30 cellular contexts compared by ENCODE assay signal in genomic region chr22:38419121-38419863, GRCh38. TPM values are rescaled to one million over a fixed set of nuclear protein-coding genes. Genes with fewer than 3 reads are reported as not detected.
DNase-seq lines count a peak whose midpoint lies in the region; ATAC-seq and TF ChIP-seq lines count a peak whose summit lies in the region.
"Had no signal": no experiment of that assay in that cellular context is flagged by ENCODE, and none has a peak within 500 bp of the region (broad histone marks: within the 10 kb centered on the region; RNA-seq: fewer than 3 reads in every experiment).

No MANE protein-coding gene starts in this region.

- H3K9me3 Mint-ChIP-seq in GM23338 (no peaks in the 10 kb centered on the region), glutamatergic neuron (ENCODE audit: unreplicated experiment) (peaks cover 5% of the 10 kb centered on the region), neural crest cell (no peaks in the 10 kb centered on the region)
- H3K9me3 Mint-ChIP-seq: activated CD4-positive, alpha-beta memory T cell treated with anti-CD3 and anti-CD28 coated beads, Interleukin-2, amount 10 ng/mL, durations not matched to agents 7 days and 5 days; activated naive CD4-positive, alpha-beta T cell treated with anti-CD3 and anti-CD28 coated beads, Interleukin-2, amount 50 U/mL, for 24 hours; activated T-helper 2 cell treated with anti-CD3 and anti-CD28 coated beads, Interferon-gamma antibody, Interleukin-2, Interleukin-4, amounts not matched to agents 10 μg/mL and 5 μg/mL and 100 μg/mL, durations not matched to agents 14 hours and 24 hours and 36 hours; effector memory CD8-positive, alpha-beta T cell; naive thymus-derived CD8-positive, alpha-beta T cell had no signal

- no peaks in the 10 kb centered on the region for H3K36me3 Mint-ChIP-seq in GM23338 (ENCODE audit: low read depth)
- H3K36me3 Mint-ChIP-seq in glutamatergic neuron (ENCODE audit: unreplicated experiment) = no peaks in the 10 kb centered on the region
- no peaks in the 10 kb centered on the region for H3K36me3 Mint-ChIP-seq in neural crest cell (ENCODE audit: low read depth)
- H3K36me3 Mint-ChIP-seq: activated naive CD4-positive, alpha-beta T cell treated with anti-CD3 and anti-CD28 coated beads, Interleukin-2, amount 50 U/mL, for 24 hours; naive thymus-derived CD8-positive, alpha-beta T cell had no signal

- H3K4me2 ChIP-seq in BLaER1 = peak overlapping the region; percentile 42; the same call in 1 of the 2 replicates
- H3K4me2 ChIP-seq in GM23338 = no peak overlapping the region

- H3K36me3 ChIP-seq in BLaER1 = no peaks in the 10 kb centered on the region
- H3K36me3 ChIP-seq in GM23338 (ENCODE audit: insufficient read depth) = no peaks in the 10 kb centered on the region
- H3K36me3 ChIP-seq: BE2C, esophagus muscularis mucosa, left lung, ovary, Peyer's patch, SJCRH30, upper lobe of left lung had no signal

- no peaks in the 10 kb centered on the region for H3K9me2 ChIP-seq in GM23338 (ENCODE audit: insufficient read depth)

- no peaks in the 10 kb centered on the region for H3K27me3 ChIP-seq in BLaER1
- H3K27me3 ChIP-seq in GM23338 (ENCODE audit: insufficient read depth) = no peaks in the 10 kb centered on the region
- H3K27me3 ChIP-seq: BE2C, esophagus muscularis mucosa, foreskin keratinocyte, left lung, ovary, Peyer's patch, upper lobe of left lung had no signal

- peaks cover 43% of the 10 kb centered on the region for H3K4me1 ChIP-seq in BLaER1
- H3K4me1 ChIP-seq in GM23338 (ENCODE audit: insufficient read depth) = peaks cover 7% of the 10 kb centered on the region
- H3K4me1 ChIP-seq: left lung had no signal

- H3K4me3 Mint-ChIP-seq in GM23338 (no peak overlapping the region), glutamatergic neuron (ENCODE audit: unreplicated experiment) (no peak overlapping the region), neural crest cell (no peak overlapping the region)
- H3K4me3 Mint-ChIP-seq: activated CD4-positive, alpha-beta memory T cell treated with anti-CD3 and anti-CD28 coated beads, Interleukin-2, amount 10 ng/mL, durations not matched to agents 7 days and 5 days; activated naive CD4-positive, alpha-beta T cell treated with anti-CD3 and anti-CD28 coated beads, Interleukin-2, amount 50 U/mL, for 24 hours; effector memory CD8-positive, alpha-beta T cell; naive thymus-derived CD8-positive, alpha-beta T cell had no signal

- TF ChIP-seq CTCF in GM23338 (conservative IDR thresholded peaks at IDR 0.05; ENCODE audit: low read depth in 2 of 2) (no peak), glutamatergic neuron (IDR thresholded peaks at IDR 0.05; ENCODE audit: partially characterized antibody, unreplicated experiment) (no peak), neural crest cell (conservative IDR thresholded peaks at IDR 0.05) (no peak)

- H4K20me1 ChIP-seq in BLaER1 = no peaks in the 10 kb centered on the region
- H4K20me1 ChIP-seq in GM23338 (replicated peaks; ENCODE audit: insufficient read depth) = no peaks in the 10 kb centered on the region

- DNase-seq in GM23338 (ENCODE audit: low spot score) (no peak), glutamatergic neuron (peak; percentile 12), neural crest cell (ENCODE audit: low read depth, low spot score) (no peak), HCEC 1CT (no peak), epidermal melanocyte (ENCODE audit: insufficient read length, low spot score) (no peak), sciatic nerve (ENCODE audit: low spot score) (no peak)
- DNase-seq: ACHN; activated CD4-positive, alpha-beta memory T cell treated with anti-CD3 and anti-CD28 coated beads, Interleukin-2, amount 10 ng/mL, durations not matched to agents 7 days and 5 days; activated CD4-positive, alpha-beta T cell treated with anti-CD3 and anti-CD28 coated beads for 1 hour; amygdala; BE2C; DMS53; effector memory CD8-positive, alpha-beta T cell; foreskin keratinocyte; GDM1; naive thymus-derived CD8-positive, alpha-beta T cell; NCI-H1694; ovary; Peyer's patch; substantia nigra; upper lobe of left lung had no signal

- no peak for TF ChIP-seq POLR2A in GM18505 (IDR thresholded peaks at IDR 0.05; ENCODE audit: borderline replicate concordance, extremely low read depth, insufficient read depth, insufficient read length)

- 0 out of 2 replicates have a peak, but pooled peaks cover 2% of the 10 kb centered on the region for H3F3A ChIP-seq in GM23338 (replicated peaks; ENCODE audit: low read depth)

- no peaks in the 10 kb centered on the region for H3K9me3 ChIP-seq in BLaER1
- H3K9me3 ChIP-seq: BE2C, esophagus muscularis mucosa, left lung, ovary, Peyer's patch, SJCRH30, upper lobe of left lung had no signal

- intact Hi-C loops in sciatic nerve (cut with DNase I) = no loop called here

- ATAC-seq in GM23338 = no peak
- no peak for ATAC-seq in GM18505 (IDR thresholded peaks at IDR 0.05; ENCODE audit: unreplicated experiment)
- no peak for ATAC-seq in sciatic nerve
- ATAC-seq: effector memory CD8-positive, alpha-beta T cell; foreskin keratinocyte; left lung; naive thymus-derived CD8-positive, alpha-beta T cell had no signal

- H3K4me3 ChIP-seq in BLaER1 (no peak overlapping the region), GM23338 (no peak overlapping the region)
- H3K4me3 ChIP-seq: coronary artery, esophagus muscularis mucosa, left lung, ovary, Peyer's patch, SJCRH30, upper lobe of left lung had no signal

- H3K4me1 Mint-ChIP-seq in GM23338 (peaks cover 32% of the 10 kb centered on the region), glutamatergic neuron (ENCODE audit: low read depth, unreplicated experiment) (peaks cover 3% of the 10 kb centered on the region), neural crest cell (no peaks in the 10 kb centered on the region)
- H3K4me1 Mint-ChIP-seq: activated CD4-positive, alpha-beta memory T cell treated with anti-CD3 and anti-CD28 coated beads, Interleukin-2, amount 10 ng/mL, durations not matched to agents 7 days and 5 days; activated naive CD4-positive, alpha-beta T cell treated with anti-CD3 and anti-CD28 coated beads, Interleukin-2, amount 50 U/mL, for 24 hours; naive thymus-derived CD8-positive, alpha-beta T cell had no signal

- H3K27ac Mint-ChIP-seq in GM23338 (no peak overlapping the region), glutamatergic neuron (ENCODE audit: unreplicated experiment) (no peak overlapping the region), neural crest cell (ENCODE audit: unreplicated experiment) (peak overlapping the region; percentile 5)
- H3K27ac Mint-ChIP-seq: activated CD4-positive, alpha-beta memory T cell treated with anti-CD3 and anti-CD28 coated beads, Interleukin-2, amount 10 ng/mL, durations not matched to agents 7 days and 5 days; activated naive CD4-positive, alpha-beta T cell treated with anti-CD3 and anti-CD28 coated beads, Interleukin-2, amount 50 U/mL, for 24 hours; activated T-helper 2 cell treated with anti-CD3 and anti-CD28 coated beads, Interferon-gamma antibody, Interleukin-2, Interleukin-4, amounts not matched to agents 10 μg/mL and 5 μg/mL and 100 μg/mL, durations not matched to agents 14 hours and 24 hours and 36 hours; effector memory CD8-positive, alpha-beta T cell had no signal

- H3K27ac ChIP-seq in BLaER1 (no peak overlapping the region), GM23338 (ENCODE audit: low read depth) (no peak overlapping the region)
- H3K27ac ChIP-seq: coronary artery, esophagus muscularis mucosa, foreskin keratinocyte, left lung, ovary, Peyer's patch, SJCRH30, upper lobe of left lung had no signal

- peak overlapping the region; percentile 21; the same call in 1 of the 2 replicates for H3K9ac ChIP-seq in BLaER1

- H3K27me3 Mint-ChIP-seq in GM23338 (ENCODE audit: insufficient read depth, low read depth, poor library complexity) (peaks cover 20% of the 10 kb centered on the region), glutamatergic neuron (ENCODE audit: unreplicated experiment) (peaks cover 3% of the 10 kb centered on the region), neural crest cell (ENCODE audit: low read depth) (no peaks in the 10 kb centered on the region)
- H3K27me3 Mint-ChIP-seq: activated CD4-positive, alpha-beta memory T cell treated with anti-CD3 and anti-CD28 coated beads, Interleukin-2, amount 10 ng/mL, durations not matched to agents 7 days and 5 days; activated naive CD4-positive, alpha-beta T cell treated with anti-CD3 and anti-CD28 coated beads, Interleukin-2, amount 50 U/mL, for 24 hours; naive thymus-derived CD8-positive, alpha-beta T cell had no signal

- no peaks in the 10 kb centered on the region for H3K79me2 ChIP-seq in GM23338 (replicated peaks; ENCODE audit: insufficient read depth)

- peak overlapping the region; percentile 52; the same call in 1 of the 2 replicates for H2AFZ ChIP-seq in GM23338

TF ChIP-seq in GM23338, 12 proteins besides CTCF, POLR2A, EP300 and RAD21 (continues in another document):
- TF ChIP-seq POLR2AphosphoS5 (IDR thresholded peaks at IDR 0.05; ENCODE audit: low read depth) = no peak
- no peak for TF ChIP-seq EZH2phosphoT487 (IDR thresholded peaks at IDR 0.05; ENCODE audit: unreplicated experiment)

RNA-seq across cellular contexts. Expression of gene KCNJ4, which starts 35.7 kb away (rescaled TPM):
- total RNA-seq in GM23338 (2014; rRNA removed; shearing (Covaris generic)) = 1.3 TPM in 2 replicates
- polyA plus RNA-seq in GM23338 (2016; fragmentation: Nextera tagmentation; extraction: Ambion mirVana) = 0.23 and 0.28 TPM in 2 replicates
- total RNA-seq in glutamatergic neuron (ENCODE audit: unreplicated experiment) = 0.86 TPM
- 4.0 and 4.4 TPM in 2 replicates for total RNA-seq in neural crest cell
- 0.71 TPM for total RNA-seq in sciatic nerve
- total RNA-seq: activated CD4-positive, alpha-beta memory T cell treated with anti-CD3 and anti-CD28 coated beads, Interleukin-2, amount 10 ng/mL, durations not matched to agents 7 days and 5 days; activated T-helper 2 cell treated with anti-CD3 and anti-CD28 coated beads, Interferon-gamma antibody, Interleukin-2, Interleukin-4, amounts not matched to agents 10 μg/mL and 5 μg/mL and 100 μg/mL, durations not matched to agents 14 hours and 24 hours and 36 hours; esophagus muscularis mucosa; foreskin keratinocyte; left lung; LHCN-M2; naive thymus-derived CD8-positive, alpha-beta T cell; Peyer's patch; upper lobe of left lung had no signal
- polyA plus RNA-seq: naive thymus-derived CD8-positive, alpha-beta T cell had no signal

RNA-seq across cellular contexts. Expression of gene KDELR3, which starts 48.6 kb away (rescaled TPM):
- total RNA-seq in GM23338 (2014; rRNA removed; shearing (Covaris generic)) = 5.6 and 11.1 TPM in 2 replicates
- 5.7 and 7.8 TPM in 2 replicates for polyA plus RNA-seq in GM23338 (2016; fragmentation: Nextera tagmentation; extraction: Ambion mirVana)
- total RNA-seq in glutamatergic neuron (ENCODE audit: unreplicated experiment) (not detected), neural crest cell (5.1 and 5.3 TPM in 2 replicates), sciatic nerve (15.4 TPM)
- total RNA-seq: naive thymus-derived CD8-positive, alpha-beta T cell had no signal
